In the genomic region with DNA sequence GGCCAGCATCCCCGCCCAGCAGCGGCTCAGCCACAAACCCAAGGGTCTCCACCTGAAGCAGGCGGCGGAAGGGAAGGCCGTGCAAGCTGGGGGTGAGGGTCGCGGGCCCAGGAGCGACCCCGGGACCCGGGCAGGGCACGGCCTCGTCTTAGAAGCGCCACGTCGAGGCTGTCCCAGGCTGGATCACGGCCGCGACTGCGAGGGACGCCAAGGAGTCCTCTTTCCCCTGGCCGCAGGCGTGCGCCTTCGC, we compare ENCODE assay signal across 8 cellular contexts. TPM values are rescaled to one million over a fixed set of nuclear protein-coding genes. Genes with fewer than 3 reads are reported as not detected.
DNase-seq lines count a peak whose midpoint lies in the region; ATAC-seq and TF ChIP-seq lines count a peak whose summit lies in the region.

No MANE protein-coding gene starts in this region.

- TF ChIP-seq POLR2A in NB4 (IDR thresholded peaks at IDR 0.05; ENCODE audit: extremely low read depth, insufficient read length): no peak

- ATAC-seq in omental fat pad (ENCODE audit: low FRiP score): peak; percentile 19
- ATAC-seq in HG02763 (IDR thresholded peaks at IDR 0.05; ENCODE audit: unreplicated experiment): no peak
- ATAC-seq in GM21717 (IDR thresholded peaks at IDR 0.05; ENCODE audit: unreplicated experiment): no peak

- H3K9me3 ChIP-seq in ES-I3 (ENCODE audit: control insufficient read depth, insufficient read depth, low read length): no peaks in the 10 kb centered on the region

- H3K9ac ChIP-seq in ES-I3 (ENCODE audit: low read depth, low read length): peak overlapping the region; percentile 84

- H3K36me3 ChIP-seq in ES-I3 (ENCODE audit: insufficient read depth, low read length): peaks cover 6% of the 10 kb centered on the region

- no peak for TF ChIP-seq CTCF in NB4 (IDR thresholded peaks at IDR 0.05; ENCODE audit: low read depth, low read length)
- TF ChIP-seq CTCF in epithelial cell of esophagus (IDR thresholded peaks at IDR 0.05; ENCODE audit: insufficient read depth, low read depth, low read length, missing control alignments): peak; percentile 0
- no peak for TF ChIP-seq CTCF in omental fat pad (IDR thresholded peaks at IDR 0.05)

- peaks cover 11% of the 10 kb centered on the region; the same call in 1 of the 2 replicates for H3K4me1 ChIP-seq in ES-I3 (ENCODE audit: insufficient read depth, low read length)

- no peak for DNase-seq in NB4 (ENCODE audit: low read depth)
- no peak for DNase-seq in epithelial cell of esophagus (ENCODE audit: low read depth)
- peak; percentile 27 for DNase-seq in omental fat pad (ENCODE audit: low spot score)
- DNase-seq in NCI-H510A treated with DMSO at 0.1 percent for 48 hours (lab: John Stamatoyannopoulos, UW): no peak
- DNase-seq in NCI-H345 (lab: John Stamatoyannopoulos, UW): no peak

- H3K4me3 ChIP-seq in NB4 (ENCODE audit: low read depth, low read length) (peak overlapping the region; percentile 54), epithelial cell of esophagus (ENCODE audit: low read length) (peak overlapping the region; percentile 67)

RNA-seq across cellular contexts. Expression of gene CCNF, which starts 0.5 kb away (rescaled TPM):
- total RNA-seq in omental fat pad: 1 to 10 TPM; 1.3 to 2.9 (median 2.5) TPM

RNA-seq across cellular contexts. Expression of gene TEDC2, which starts 31.2 kb away (rescaled TPM):
- total RNA-seq in omental fat pad: 1 to 10 TPM in 1 of 4 donors, under 1 TPM in 1, not detected in 2; 0.50 to 1.1 TPM

RNA-seq across cellular contexts. Expression of gene NTN3, which starts 42.4 kb away (rescaled TPM):
- total RNA-seq in omental fat pad: under 1 TPM in 2 of 4 donors, not detected in 2; 0.28 to 0.44 TPM

RNA-seq across cellular contexts. Expression of gene TBC1D24, which starts 46.2 kb away (rescaled TPM):
- 10 to 100 TPM; 10.4 to 19.4 (median 13.0) TPM for total RNA-seq in omental fat pad
